ENCODE assay signal across 8 cellular contexts in genomic region chr4:102344955-102345794, GRCh38. TPM values are rescaled to one million over a fixed set of nuclear protein-coding genes. Genes with fewer than 3 reads are reported as not detected.
A peak's percentile ranks its signal among the peaks of the same experiment; 100 is the strongest.
DNase-seq lines count a peak whose midpoint lies in the region; FAIRE-seq lines count a peak whose summit lies in the region.

SLC39A8 (minus strand) TSS chr4:102345482; CDS start chr4:102344662, 820 bp downstream.

- H3K9me3 ChIP-seq in MG63, result no peaks in the 10 kb centered on the region

- peak within 1 kb of the TSS; percentile 98 for H3K4me3 ChIP-seq in GM08714 (ENCODE audit: low read length)
- peak within 1 kb of the TSS; percentile 55 for H3K4me3 ChIP-seq in MG63

- no peaks in the 10 kb centered on the region for H3K27me3 ChIP-seq in MG63

- no peak for FAIRE-seq in frontal cortex (lab: Jason Lieb, UNC)

- H3K36me3 ChIP-seq in MG63, result no peaks in the 10 kb centered on the region

- DNase-seq in HCEC 1CT (peak; percentile 60), MG63 (peak; percentile 78), SK-N-DZ (ENCODE audit: low spot score) (peak; percentile 83), frontal cortex (ENCODE audit: low spot score in 2 of 2) (peak; percentile 74 to 86), occipital lobe (lab: John Stamatoyannopoulos, UW) (peak; percentile 72), superior temporal gyrus (ENCODE audit: extremely low spot score) (peak; percentile 72)
- DNase-seq in activated naive CD4-positive, alpha-beta T cell treated with Interleukin-2 at 50 U/mL for 16 hours, result peak; percentile 92

RNA-seq across cellular contexts. Expression of gene SLC39A8, which starts in this region (rescaled TPM):
- 2.1 and 5.5 TPM in 2 replicates for total RNA-seq in MG63 (2014; rRNA removed; shearing (Covaris generic); ENCODE audit: low replicate concordance)
- polyA plus RNA-seq in SK-N-DZ (2014; cell fraction: cytosol; rRNA removed), result 6.1 and 8.4 TPM in 2 replicates
- 3.6 and 6.7 TPM in 2 replicates for polyA plus RNA-seq in SK-N-DZ (2014; cell fraction: nucleus; rRNA removed)
- total RNA-seq in frontal cortex (6.5 TPM), occipital lobe (10.3 TPM)

Comparison
In these comparisons a context has a peak if more than half of its experiments do, and no peak if none do; other contexts are left out.
1. Peak in every context shown above with its lines: DNase-seq and H3K4me3 ChIP-seq.